Comparison of ENCODE assay signal across 1 cellular context in genomic region chr5:32507738-32508434, GRCh38.
TF ChIP-seq lines count a peak whose summit lies in the region.

No MANE protein-coding gene starts in this region.

TF ChIP-seq in IMR-90, 13 proteins besides CTCF, POLR2A, EP300 and RAD21:
- TF ChIP-seq RCOR1 (IDR thresholded peaks at IDR 0.05; ENCODE audit: insufficient replicate concordance, low read length), result no peak
- peak; percentile 1; the same call in 1 of the 2 replicates for TF ChIP-seq CEBPB (IDR thresholded peaks at IDR 0.05; ENCODE audit: low read depth, low read length)
TF ChIP-seq in IMR-90: peak in this region for 1.
